ENCODE assay signal across 19 cellular contexts in the genomic region with DNA sequence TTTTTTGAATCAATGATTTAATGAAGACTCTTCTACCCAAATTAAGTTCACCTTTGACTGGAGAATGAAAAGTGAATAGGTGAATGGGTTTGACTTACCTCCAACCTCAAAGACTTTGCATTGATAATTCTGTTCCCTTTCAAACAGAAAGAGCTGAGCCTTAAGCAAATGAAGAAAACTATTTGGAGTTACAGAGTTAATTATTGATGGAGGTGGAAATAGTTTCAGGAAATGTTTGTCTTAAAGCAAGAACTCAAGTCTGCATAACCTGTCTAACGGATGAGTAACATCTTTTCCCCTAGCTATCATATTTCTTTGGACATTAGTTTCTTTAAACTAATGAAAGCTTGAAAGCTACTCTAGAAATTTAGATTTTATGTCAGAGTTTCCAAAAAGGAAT.
DNase-seq lines count a peak whose midpoint lies in the region; ATAC-seq, FAIRE-seq and TF ChIP-seq lines count a peak whose summit lies in the region.
"Had no signal": no experiment of that assay in that cellular context is flagged by ENCODE, and none has a peak within 500 bp of the region (broad histone marks: within the 10 kb centered on the region; RNA-seq: fewer than 3 reads in every experiment).

No MANE protein-coding gene starts in this region.

- no peaks in the 10 kb centered on the region for H3K36me3 Mint-ChIP-seq in activated T-helper 1 cell treated with anti-CD3 and anti-CD28 coated beads, Interleukin-12 subunit alpha, Interleukin-12 subunit beta, Interleukin-2, Interleukin-4 antibody, amounts not matched to agents 30 ng/mL and 10 ng/mL and 1 ng/mL, durations not matched to agents 14 hours and 24 hours and 36 hours (ENCODE audit: low read depth)

- no peaks in the 10 kb centered on the region for H3K9me3 ChIP-seq in small intestine (ENCODE audit: control insufficient read depth, low read depth)
- H3K9me3 ChIP-seq: esophagus squamous epithelium, lower lobe of right lung, sigmoid colon, SJSA1, transverse colon had no signal

- H3K36me3 ChIP-seq in small intestine (ENCODE audit: control insufficient read depth in 2 of 2, insufficient read depth in 2 of 2, low read length in 2 of 2) = no peaks in the 10 kb centered on the region
- H3K36me3 ChIP-seq: esophagus squamous epithelium, lower lobe of right lung, sigmoid colon, SJSA1, transverse colon had no signal

- H3K9me3 Mint-ChIP-seq in activated T-helper 1 cell treated with anti-CD3 and anti-CD28 coated beads, Interleukin-12 subunit alpha, Interleukin-12 subunit beta, Interleukin-2, Interleukin-4 antibody, amounts not matched to agents 30 ng/mL and 10 ng/mL and 1 ng/mL, durations not matched to agents 14 hours and 24 hours and 36 hours = no peaks in the 10 kb centered on the region

- TF ChIP-seq POLR2A in GM12892 (IDR thresholded peaks at IDR 0.05; ENCODE audit: low read depth, low read length) = no peak

- peak; percentile 33 for DNase-seq in glomerular visceral epithelial cell (ENCODE audit: extremely low spot score)
- DNase-seq in small intestine = peak; percentile 46
- no peak for DNase-seq in COR-L47 (lab: John Stamatoyannopoulos, UW)
- no peak for DNase-seq in GM12892 (ENCODE audit: insufficient read length)
- no peak for DNase-seq in activated T-helper 1 cell treated with anti-CD3 and anti-CD28 coated beads, Interleukin-12 subunit alpha, Interleukin-12 subunit beta, Interleukin-2, Interleukin-4 antibody, amounts not matched to agents 30 ng/mL and 10 ng/mL and 1 ng/mL, durations not matched to agents 14 hours and 24 hours and 36 hours (ENCODE audit: low spot score)
- DNase-seq: activated CD4-positive, alpha-beta T cell treated with anti-CD3 and anti-CD28 coated beads, Interleukin-2, amount 50 U/mL, for 4 hours; amygdala; esophagus squamous epithelium; lower lobe of right lung; NCI-H187; NCI-H2227 treated with DMSO at 0.1 percent for 48 hours; sigmoid colon; stimulated activated naive CD4-positive, alpha-beta T cell; T-helper 17 cell; transverse colon had no signal

- H3K4me1 Mint-ChIP-seq in activated T-helper 1 cell treated with anti-CD3 and anti-CD28 coated beads, Interleukin-12 subunit alpha, Interleukin-12 subunit beta, Interleukin-2, Interleukin-4 antibody, amounts not matched to agents 30 ng/mL and 10 ng/mL and 1 ng/mL, durations not matched to agents 14 hours and 24 hours and 36 hours (ENCODE audit: low read depth) = no peaks in the 10 kb centered on the region

- peaks cover 0 to 8% of the 10 kb centered on the region in 2 donors for H3K4me1 ChIP-seq in small intestine (ENCODE audit: control insufficient read depth in 2 of 2, insufficient read depth in 1 of 2, low read depth in 1 of 2, low read length in 1 of 2)
- H3K4me1 ChIP-seq: lower lobe of right lung, sigmoid colon, SJSA1 had no signal

- no peak overlapping the region for H3K27ac Mint-ChIP-seq in activated T-helper 1 cell treated with anti-CD3 and anti-CD28 coated beads, Interleukin-12 subunit alpha, Interleukin-12 subunit beta, Interleukin-2, Interleukin-4 antibody, amounts not matched to agents 30 ng/mL and 10 ng/mL and 1 ng/mL, durations not matched to agents 14 hours and 24 hours and 36 hours
- H3K27ac Mint-ChIP-seq: T-helper 17 cell had no signal

- peak; percentile 86 for FAIRE-seq in small intestine (lab: Jason Lieb, UNC)
- FAIRE-seq in GM12892 (lab: Jason Lieb, UNC) = no peak

- H3K27ac ChIP-seq in small intestine (ENCODE audit: low read depth in 1 of 2, low read length in 1 of 2) = no peak overlapping the region
- H3K27ac ChIP-seq: esophagus squamous epithelium, lower lobe of right lung, sigmoid colon, SJSA1, transverse colon had no signal

- WGBS in small intestine, 3 donors = 25 to 54% (median 26%) methylated on average over 1 of the region's 1 CpG

- H3K27me3 ChIP-seq in small intestine (ENCODE audit: control insufficient read depth in 2 of 2, insufficient read depth in 2 of 2, low read length in 2 of 2) = no peaks in the 10 kb centered on the region
- H3K27me3 ChIP-seq: esophagus squamous epithelium, sigmoid colon, SJSA1, transverse colon had no signal

- intact Hi-C loops in activated T-helper 1 cell treated with anti-CD3 and anti-CD28 coated beads, Interleukin-12 subunit alpha, Interleukin-12 subunit beta, Interleukin-2, Interleukin-4 antibody, amounts not matched to agents 30 ng/mL and 10 ng/mL and 1 ng/mL, durations not matched to agents 14 hours and 24 hours and 36 hours (cut with micrococcal nuclease) = no loop called here

- H3K4me3 Mint-ChIP-seq in activated T-helper 1 cell treated with anti-CD3 and anti-CD28 coated beads, Interleukin-12 subunit alpha, Interleukin-12 subunit beta, Interleukin-2, Interleukin-4 antibody, amounts not matched to agents 30 ng/mL and 10 ng/mL and 1 ng/mL, durations not matched to agents 14 hours and 24 hours and 36 hours = no peak overlapping the region
- H3K4me3 Mint-ChIP-seq: T-helper 17 cell had no signal

- ATAC-seq in GM18907 (IDR thresholded peaks at IDR 0.05; ENCODE audit: unreplicated experiment) (peak; percentile 47), HG03460 (IDR thresholded peaks at IDR 0.05; ENCODE audit: unreplicated experiment) (peak; percentile 46)
- ATAC-seq: lower lobe of right lung, Panc1, T-helper 17 cell had no signal

- H3K4me3 ChIP-seq in small intestine (ENCODE audit: low read depth in 1 of 2, low read length in 2 of 2) = no peak overlapping the region
- H3K4me3 ChIP-seq: esophagus squamous epithelium, lower lobe of right lung, sigmoid colon, SJSA1, transverse colon had no signal

- H3K27me3 Mint-ChIP-seq in activated T-helper 1 cell treated with anti-CD3 and anti-CD28 coated beads, Interleukin-12 subunit alpha, Interleukin-12 subunit beta, Interleukin-2, Interleukin-4 antibody, amounts not matched to agents 30 ng/mL and 10 ng/mL and 1 ng/mL, durations not matched to agents 14 hours and 24 hours and 36 hours (ENCODE audit: insufficient read depth) = no peaks in the 10 kb centered on the region
- H3K27me3 Mint-ChIP-seq: T-helper 17 cell had no signal

Comparison
In these comparisons a context has a peak if more than half of its experiments do, and no peak if none do; other contexts are left out.
1. DNase-seq: peak in glomerular visceral epithelial cell (single experiment) and small intestine (single experiment); none in COR-L47 (single experiment), GM12892 (single experiment) and activated T-helper 1 cell treated with anti-CD3 and anti-CD28 coated beads, Interleukin-12 subunit alpha, Interleukin-12 subunit beta, Interleukin-2, Interleukin-4 antibody, amounts not matched to agents 30 ng/mL and 10 ng/mL and 1 ng/mL, durations not matched to agents 14 hours and 24 hours and 36 hours (single experiment).